Comparison of ENCODE assay signal across 1 cellular context in genomic region chr14:98684486-98684885, GRCh38.
TF ChIP-seq lines count a peak whose summit lies in the region.

No MANE protein-coding gene starts in this region.

TF ChIP-seq in H1, 55 proteins besides CTCF, POLR2A, EP300 and RAD21:
- TF ChIP-seq USF2 (IDR thresholded peaks at IDR 0.05; ENCODE audit: low read length): no peak
- no peak for TF ChIP-seq CBX5 (IDR thresholded peaks at IDR 0.05; ENCODE audit: low read depth, low read length)
- no peak for TF ChIP-seq KDM1A (IDR thresholded peaks at IDR 0.05; ENCODE audit: borderline replicate concordance, low read length)
- TF ChIP-seq ZNF274 (IDR thresholded peaks at IDR 0.05; ENCODE audit: borderline replicate concordance, extremely low read depth, low read length): no peak
- TF ChIP-seq BCL11A (IDR thresholded peaks at IDR 0.05; ENCODE audit: low read depth in 2 of 2, low read length in 2 of 2): no peak
- TF ChIP-seq SP2 (IDR thresholded peaks at IDR 0.05; ENCODE audit: low read length): no peak
- no peak for TF ChIP-seq ASH2L (IDR thresholded peaks at IDR 0.05; ENCODE audit: low read length)
- TF ChIP-seq RBBP5 (IDR thresholded peaks at IDR 0.05; ENCODE audit: borderline replicate concordance, low read depth, low read length): no peak
- TF ChIP-seq TBP (IDR thresholded peaks at IDR 0.05; ENCODE audit: low read depth, low read length): no peak
- TF ChIP-seq ATF3 (IDR thresholded peaks at IDR 0.05; ENCODE audit: insufficient read depth, low read depth, low read length): no peak
- TF ChIP-seq RFX5 (IDR thresholded peaks at IDR 0.05; ENCODE audit: borderline replicate concordance, low read depth, low read length): no peak
- no peak for TF ChIP-seq PHF8 (conservative IDR thresholded peaks at IDR 0.05; ENCODE audit: low read depth, low read length)
- no peak for TF ChIP-seq NANOG (IDR thresholded peaks at IDR 0.05; ENCODE audit: insufficient read depth, low read depth, low read length, poor library complexity, severe bottlenecking)
- TF ChIP-seq CHD7 (IDR thresholded peaks at IDR 0.05; ENCODE audit: insufficient replicate concordance, low read length): no peak
- no peak for TF ChIP-seq RNF2 (IDR thresholded peaks at IDR 0.05; ENCODE audit: borderline replicate concordance, low read depth, low read length, missing control alignments, poor library complexity, severe bottlenecking)
- TF ChIP-seq SUZ12 (IDR thresholded peaks at IDR 0.05; ENCODE audit: low read length): no peak
- TF ChIP-seq EGR1 (IDR thresholded peaks at IDR 0.05; ENCODE audit: borderline replicate concordance, low read depth, low read length): no peak
